Comparison of ENCODE assay signal across 17 cellular contexts in the genomic region with DNA sequence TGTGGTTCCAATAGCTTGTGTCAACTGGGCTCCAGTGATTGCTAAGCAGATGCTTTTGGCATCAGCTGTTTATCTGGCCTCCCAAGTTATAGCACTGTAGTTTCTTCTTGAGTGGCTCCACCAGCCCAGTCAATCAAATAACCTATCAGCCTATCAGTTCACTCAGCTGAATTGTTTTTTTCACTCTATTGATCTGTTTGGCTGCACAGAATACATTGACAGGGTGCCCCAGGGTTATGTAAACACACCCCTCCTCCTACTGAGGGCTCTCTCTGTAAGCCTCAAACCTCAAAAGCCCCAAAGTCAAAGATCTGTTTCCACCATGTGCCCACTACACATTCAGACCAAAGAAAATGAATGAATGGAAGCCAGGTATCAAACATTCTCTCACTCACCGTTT.
DNase-seq lines count a peak whose midpoint lies in the region; ATAC-seq lines count a peak whose summit lies in the region.
"Had no signal": no experiment of that assay in that cellular context is flagged by ENCODE, and none has a peak within 500 bp of the region (broad histone marks: within the 10 kb centered on the region; RNA-seq: fewer than 3 reads in every experiment).

No MANE protein-coding gene starts in this region.

- no peak overlapping the region for H3K4me3 Mint-ChIP-seq in activated CD8-positive, alpha-beta memory T cell treated with anti-CD3 and anti-CD28 coated beads, Interleukin-2, amount 10 ng/mL, durations not matched to agents 7 days and 5 days
- H3K4me3 Mint-ChIP-seq: B cell; CD4-positive, alpha-beta T cell; GM23338 had no signal

- H3K27ac Mint-ChIP-seq in activated CD8-positive, alpha-beta memory T cell treated with anti-CD3 and anti-CD28 coated beads, Interleukin-2, amount 10 ng/mL, durations not matched to agents 7 days and 5 days, result no peak overlapping the region
- H3K27ac Mint-ChIP-seq: B cell; CD4-positive, alpha-beta T cell; GM23338 had no signal

- CTCF ChIA-PET in activated CD8-positive, alpha-beta memory T cell treated with anti-CD3 and anti-CD28 coated beads, Interleukin-2, amount 10 ng/mL, durations not matched to agents 7 days and 5 days (lab: Charles Lee), result no interaction called here

- peaks cover 13% of the 10 kb centered on the region for H3K27me3 Mint-ChIP-seq in activated CD8-positive, alpha-beta memory T cell treated with anti-CD3 and anti-CD28 coated beads, Interleukin-2, amount 10 ng/mL, durations not matched to agents 7 days and 5 days
- H3K27me3 Mint-ChIP-seq: CD4-positive, alpha-beta T cell had no signal

- no peak for DNase-seq in activated CD8-positive, alpha-beta memory T cell treated with anti-CD3 and anti-CD28 coated beads, Interleukin-2, amount 10 ng/mL, durations not matched to agents 7 days and 5 days
- no peak for DNase-seq in activated CD8-positive, alpha-beta memory T cell treated with anti-CD3 and anti-CD28 coated beads, Interleukin-2, amount 50 U/mL, for 48 hours
- DNase-seq in OCI-M1 (lab: John Stamatoyannopoulos, UW) (peak; percentile 0), myocyte (ENCODE audit: low read depth) (peak; percentile 7), AG08395 (ENCODE audit: low spot score) (no peak), T-helper 9 cell (no peak)
- no peak for DNase-seq in activated CD4-positive, alpha-beta T cell treated with anti-CD3 and anti-CD28 coated beads, Interleukin-2, amount 50 U/mL, for 48 hours
- DNase-seq: 8988T; ACHN; C1 segment of cervical spinal cord; Calu3; CD4-positive, alpha-beta T cell; DMS 273 treated with DMSO at 0.1 percent for 48 hours; H7 had no signal

- no peaks in the 10 kb centered on the region for H3K36me3 Mint-ChIP-seq in activated CD8-positive, alpha-beta memory T cell treated with anti-CD3 and anti-CD28 coated beads, Interleukin-2, amount 10 ng/mL, durations not matched to agents 7 days and 5 days

- H3K4me1 Mint-ChIP-seq in activated CD8-positive, alpha-beta memory T cell treated with anti-CD3 and anti-CD28 coated beads, Interleukin-2, amount 10 ng/mL, durations not matched to agents 7 days and 5 days, result peaks cover 29% of the 10 kb centered on the region
- H3K4me1 Mint-ChIP-seq: B cell had no signal

- ATAC-seq in activated CD8-positive, alpha-beta memory T cell treated with anti-CD3 and anti-CD28 coated beads, Interleukin-2, amount 10 ng/mL, durations not matched to agents 7 days and 5 days, result peak; percentile 36
- ATAC-seq in GM18868 (IDR thresholded peaks at IDR 0.05; ENCODE audit: unreplicated experiment), result peak; percentile 54
- ATAC-seq: GM23338 had no signal

- no peaks in the 10 kb centered on the region for H3K9me3 Mint-ChIP-seq in activated CD8-positive, alpha-beta memory T cell treated with anti-CD3 and anti-CD28 coated beads, Interleukin-2, amount 10 ng/mL, durations not matched to agents 7 days and 5 days (ENCODE audit: low read depth)
- H3K9me3 Mint-ChIP-seq: CD4-positive, alpha-beta T cell; GM23338 had no signal

Comparison
In these comparisons a context has a peak if more than half of its experiments do, and no peak if none do; other contexts are left out.
1. DNase-seq: peak in OCI-M1 (single experiment) and myocyte (single experiment); none in activated CD8-positive, alpha-beta memory T cell treated with anti-CD3 and anti-CD28 coated beads, Interleukin-2, amount 10 ng/mL, durations not matched to agents 7 days and 5 days (single experiment), activated CD8-positive, alpha-beta memory T cell treated with anti-CD3 and anti-CD28 coated beads, Interleukin-2, amount 50 U/mL, for 48 hours (single experiment), AG08395 (single experiment), activated CD4-positive, alpha-beta T cell treated with anti-CD3 and anti-CD28 coated beads, Interleukin-2, amount 50 U/mL, for 48 hours (0 of 2) and T-helper 9 cell (single experiment).